1 cellular context compared by ENCODE assay signal in the genomic region with DNA sequence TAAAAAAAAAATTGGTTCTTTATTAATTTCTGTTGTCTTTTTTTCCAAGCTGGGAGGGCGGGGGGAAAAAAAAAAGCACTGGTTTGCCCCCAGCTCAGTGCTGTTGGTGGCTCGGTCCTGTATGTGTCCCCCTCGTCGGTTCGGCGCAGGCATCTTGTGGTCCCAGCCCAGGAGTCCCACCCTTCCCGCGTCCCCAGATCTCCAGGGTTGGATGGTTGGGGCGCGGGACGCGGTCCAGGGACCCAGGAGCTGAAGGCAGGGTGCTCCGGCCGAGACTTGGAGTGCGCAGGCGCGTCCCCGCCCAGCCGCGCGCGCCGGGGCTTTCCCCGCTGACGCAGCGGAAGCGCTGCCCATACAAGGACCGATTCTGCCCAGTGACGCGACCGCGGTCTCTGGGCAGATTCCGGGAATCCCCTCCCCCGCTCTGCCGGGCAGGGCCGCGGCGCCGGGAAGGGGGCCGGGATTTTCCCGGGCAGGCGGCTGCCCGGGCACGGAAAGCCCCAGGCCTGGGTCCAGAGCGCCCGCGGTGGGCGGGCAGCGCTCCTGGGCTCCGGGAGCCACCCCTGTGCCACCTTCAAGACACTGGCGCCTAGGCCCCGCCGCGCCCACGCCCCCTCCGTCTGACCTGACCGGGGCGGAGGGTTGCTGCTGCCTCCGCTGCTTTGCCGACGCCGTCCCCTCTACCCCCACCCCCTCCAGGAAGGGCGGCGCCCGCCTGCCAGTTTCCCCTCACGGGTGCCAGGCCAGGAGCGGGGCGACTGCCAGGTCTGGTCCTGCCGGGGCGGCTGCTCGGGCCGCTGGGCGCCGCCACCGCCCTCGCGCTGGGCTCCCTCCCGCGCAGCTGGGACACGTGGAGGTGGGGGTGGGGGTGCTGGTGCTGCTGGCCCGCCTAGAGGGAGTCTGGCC.
A peak's percentile ranks its signal among the peaks of the same experiment; 100 is the strongest.
TF ChIP-seq lines count a peak whose summit lies in the region.

No MANE protein-coding gene starts in this region.

TF ChIP-seq in HepG2, 621 proteins besides CTCF, POLR2A, EP300 and RAD21 (continued from another document and continues in another):
- TF ChIP-seq ZNF605 (CRISPR knock-in tag; IDR thresholded peaks at IDR 0.05) (no peak; the same call in 1 of the 2 replicates), CENPT (CRISPR knock-in tag; IDR thresholded peaks at IDR 0.05; ENCODE audit: low read depth) (no peak), RBFOX2 (IDR thresholded peaks at IDR 0.05; ENCODE audit: low read depth, low read length) (peak; percentile 90), SRF (IDR thresholded peaks at IDR 0.05; ENCODE audit: low read depth, low read length) (peak; percentile 100), HMG20A (CRISPR knock-in tag; IDR thresholded peaks at IDR 0.05; ENCODE audit: borderline replicate concordance) (no peak), HOXD1 (CRISPR knock-in tag; IDR thresholded peaks at IDR 0.05) (no peak; the same call in 1 of the 2 replicates), PHF8 (CRISPR knock-in tag; IDR thresholded peaks at IDR 0.05) (peak; percentile 60), ZNF790 (CRISPR knock-in tag; IDR thresholded peaks at IDR 0.05; ENCODE audit: borderline replicate concordance) (peak; percentile 91), KDM5A (IDR thresholded peaks at IDR 0.05; ENCODE audit: borderline replicate concordance, low read length) (no peak), ZNF530 (CRISPR knock-in tag; IDR thresholded peaks at IDR 0.05; ENCODE audit: low read depth) (no peak), NRL (CRISPR knock-in tag; IDR thresholded peaks at IDR 0.05; ENCODE audit: borderline replicate concordance) (peak; percentile 70; the same call in 1 of the 2 replicates), GLI4 (CRISPR knock-in tag; IDR thresholded peaks at IDR 0.05; ENCODE audit: borderline replicate concordance) (peak; percentile 31; the same call in 1 of the 2 replicates), ZNF589 (CRISPR knock-in tag; conservative IDR thresholded peaks at IDR 0.05) (0 out of 2 replicates have a peak, but pooled peaks have one; percentile 60), ZNF24 (IDR thresholded peaks at IDR 0.05) (no peak), MXI1 (IDR thresholded peaks at IDR 0.05; ENCODE audit: borderline replicate concordance, low read depth, low read length) (peak; percentile 58; the same call in 1 of the 3 replicates), BHLHE40 (IDR thresholded peaks at IDR 0.05; ENCODE audit: low read length) (peak; percentile 26; the same call in 1 of the 2 replicates), HOXA5 (CRISPR knock-in tag; IDR thresholded peaks at IDR 0.05) (peak; percentile 30; the same call in 1 of the 2 replicates), ZNF484 (CRISPR knock-in tag; IDR thresholded peaks at IDR 0.05; ENCODE audit: borderline replicate concordance, low read depth) (no peak), ATF7 (IDR thresholded peaks at IDR 0.05) (no peak), ATF7 (CRISPR knock-in tag; IDR thresholded peaks at IDR 0.05) (peak; percentile 41; the same call in 1 of the 2 replicates), ZNF317 (CRISPR knock-in tag; IDR thresholded peaks at IDR 0.05) (no peak), ERF (CRISPR knock-in tag; IDR thresholded peaks at IDR 0.05) (peak; percentile 68), PPARG (CRISPR knock-in tag; conservative IDR thresholded peaks at IDR 0.05) (peak; percentile 55; the same call in 1 of the 2 replicates), ZNF274 (CRISPR knock-in tag; IDR thresholded peaks at IDR 0.05) (no peak), ZNF746 (CRISPR knock-in tag; IDR thresholded peaks at IDR 0.05) (no peak), FOXA3 (CRISPR knock-in tag; IDR thresholded peaks at IDR 0.05) (peak; percentile 23; the same call in 1 of the 2 replicates), TBX2 (CRISPR knock-in tag; IDR thresholded peaks at IDR 0.05; ENCODE audit: borderline replicate concordance) (peak; percentile 61; the same call in 1 of the 2 replicates), RFXANK (CRISPR knock-in tag; IDR thresholded peaks at IDR 0.05) (peak; percentile 93), CEBPG (CRISPR knock-in tag; IDR thresholded peaks at IDR 0.05) (no peak), JUND (CRISPR knock-in tag; IDR thresholded peaks at IDR 0.05) (no peak), ZFP36L2 (CRISPR knock-in tag; IDR thresholded peaks at IDR 0.05) (no peak)
- TF ChIP-seq, protein P1, sequence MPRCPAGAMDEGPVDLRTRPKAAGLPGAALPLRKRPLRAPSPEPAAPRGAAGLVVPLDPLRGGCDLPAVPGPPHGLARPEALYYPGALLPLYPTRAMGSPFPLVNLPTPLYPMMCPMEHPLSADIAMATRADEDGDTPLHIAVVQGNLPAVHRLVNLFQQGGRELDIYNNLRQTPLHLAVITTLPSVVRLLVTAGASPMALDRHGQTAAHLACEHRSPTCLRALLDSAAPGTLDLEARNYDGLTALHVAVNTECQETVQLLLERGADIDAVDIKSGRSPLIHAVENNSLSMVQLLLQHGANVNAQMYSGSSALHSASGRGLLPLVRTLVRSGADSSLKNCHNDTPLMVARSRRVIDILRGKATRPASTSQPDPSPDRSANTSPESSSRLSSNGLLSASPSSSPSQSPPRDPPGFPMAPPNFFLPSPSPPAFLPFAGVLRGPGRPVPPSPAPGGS (CRISPR knock-in tag; IDR thresholded peaks at IDR 0.05) = peak; percentile 87
- TF ChIP-seq, protein P2, sequence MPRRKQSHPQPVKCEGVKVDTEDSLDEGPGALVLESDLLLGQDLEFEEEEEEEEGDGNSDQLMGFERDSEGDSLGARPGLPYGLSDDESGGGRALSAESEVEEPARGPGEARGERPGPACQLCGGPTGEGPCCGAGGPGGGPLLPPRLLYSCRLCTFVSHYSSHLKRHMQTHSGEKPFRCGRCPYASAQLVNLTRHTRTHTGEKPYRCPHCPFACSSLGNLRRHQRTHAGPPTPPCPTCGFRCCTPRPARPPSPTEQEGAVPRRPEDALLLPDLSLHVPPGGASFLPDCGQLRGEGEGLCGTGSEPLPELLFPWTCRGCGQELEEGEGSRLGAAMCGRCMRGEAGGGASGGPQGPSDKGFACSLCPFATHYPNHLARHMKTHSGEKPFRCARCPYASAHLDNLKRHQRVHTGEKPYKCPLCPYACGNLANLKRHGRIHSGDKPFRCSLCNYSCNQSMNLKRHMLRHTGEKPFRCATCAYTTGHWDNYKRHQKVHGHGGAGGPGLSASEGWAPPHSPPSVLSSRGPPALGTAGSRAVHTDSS (CRISPR knock-in tag; conservative IDR thresholded peaks at IDR 0.05) = no peak
- TF ChIP-seq, protein P3, sequence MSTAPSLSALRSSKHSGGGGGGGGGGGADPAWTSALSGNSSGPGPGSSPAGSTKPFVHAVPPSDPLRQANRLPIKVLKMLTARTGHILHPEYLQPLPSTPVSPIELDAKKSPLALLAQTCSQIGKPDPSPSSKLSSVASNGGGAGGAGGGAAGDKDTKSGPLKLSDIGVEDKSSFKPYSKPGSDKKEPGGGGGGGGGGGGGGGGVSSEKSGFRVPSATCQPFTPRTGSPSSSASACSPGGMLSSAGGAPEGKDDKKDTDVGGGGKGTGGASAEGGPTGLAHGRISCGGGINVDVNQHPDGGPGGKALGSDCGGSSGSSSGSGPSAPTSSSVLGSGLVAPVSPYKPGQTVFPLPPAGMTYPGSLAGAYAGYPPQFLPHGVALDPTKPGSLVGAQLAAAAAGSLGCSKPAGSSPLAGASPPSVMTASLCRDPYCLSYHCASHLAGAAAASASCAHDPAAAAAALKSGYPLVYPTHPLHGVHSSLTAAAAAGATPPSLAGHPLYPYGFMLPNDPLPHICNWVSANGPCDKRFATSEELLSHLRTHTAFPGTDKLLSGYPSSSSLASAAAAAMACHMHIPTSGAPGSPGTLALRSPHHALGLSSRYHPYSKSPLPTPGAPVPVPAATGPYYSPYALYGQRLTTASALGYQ (CRISPR knock-in tag; IDR thresholded peaks at IDR 0.05) = 0 out of 2 replicates have a peak, but pooled peaks have one; percentile 30
- TF ChIP-seq, protein P4, sequence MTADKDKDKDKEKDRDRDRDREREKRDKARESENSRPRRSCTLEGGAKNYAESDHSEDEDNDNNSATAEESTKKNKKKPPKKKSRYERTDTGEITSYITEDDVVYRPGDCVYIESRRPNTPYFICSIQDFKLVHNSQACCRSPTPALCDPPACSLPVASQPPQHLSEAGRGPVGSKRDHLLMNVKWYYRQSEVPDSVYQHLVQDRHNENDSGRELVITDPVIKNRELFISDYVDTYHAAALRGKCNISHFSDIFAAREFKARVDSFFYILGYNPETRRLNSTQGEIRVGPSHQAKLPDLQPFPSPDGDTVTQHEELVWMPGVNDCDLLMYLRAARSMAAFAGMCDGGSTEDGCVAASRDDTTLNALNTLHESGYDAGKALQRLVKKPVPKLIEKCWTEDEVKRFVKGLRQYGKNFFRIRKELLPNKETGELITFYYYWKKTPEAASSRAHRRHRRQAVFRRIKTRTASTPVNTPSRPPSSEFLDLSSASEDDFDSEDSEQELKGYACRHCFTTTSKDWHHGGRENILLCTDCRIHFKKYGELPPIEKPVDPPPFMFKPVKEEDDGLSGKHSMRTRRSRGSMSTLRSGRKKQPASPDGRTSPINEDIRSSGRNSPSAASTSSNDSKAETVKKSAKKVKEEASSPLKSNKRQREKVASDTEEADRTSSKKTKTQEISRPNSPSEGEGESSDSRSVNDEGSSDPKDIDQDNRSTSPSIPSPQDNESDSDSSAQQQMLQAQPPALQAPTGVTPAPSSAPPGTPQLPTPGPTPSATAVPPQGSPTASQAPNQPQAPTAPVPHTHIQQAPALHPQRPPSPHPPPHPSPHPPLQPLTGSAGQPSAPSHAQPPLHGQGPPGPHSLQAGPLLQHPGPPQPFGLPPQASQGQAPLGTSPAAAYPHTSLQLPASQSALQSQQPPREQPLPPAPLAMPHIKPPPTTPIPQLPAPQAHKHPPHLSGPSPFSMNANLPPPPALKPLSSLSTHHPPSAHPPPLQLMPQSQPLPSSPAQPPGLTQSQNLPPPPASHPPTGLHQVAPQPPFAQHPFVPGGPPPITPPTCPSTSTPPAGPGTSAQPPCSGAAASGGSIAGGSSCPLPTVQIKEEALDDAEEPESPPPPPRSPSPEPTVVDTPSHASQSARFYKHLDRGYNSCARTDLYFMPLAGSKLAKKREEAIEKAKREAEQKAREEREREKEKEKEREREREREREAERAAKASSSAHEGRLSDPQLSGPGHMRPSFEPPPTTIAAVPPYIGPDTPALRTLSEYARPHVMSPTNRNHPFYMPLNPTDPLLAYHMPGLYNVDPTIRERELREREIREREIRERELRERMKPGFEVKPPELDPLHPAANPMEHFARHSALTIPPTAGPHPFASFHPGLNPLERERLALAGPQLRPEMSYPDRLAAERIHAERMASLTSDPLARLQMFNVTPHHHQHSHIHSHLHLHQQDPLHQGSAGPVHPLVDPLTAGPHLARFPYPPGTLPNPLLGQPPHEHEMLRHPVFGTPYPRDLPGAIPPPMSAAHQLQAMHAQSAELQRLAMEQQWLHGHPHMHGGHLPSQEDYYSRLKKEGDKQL (CRISPR knock-in tag; IDR thresholded peaks at IDR 0.05; ENCODE audit: low read depth) = no peak
- TF ChIP-seq, protein P5, sequence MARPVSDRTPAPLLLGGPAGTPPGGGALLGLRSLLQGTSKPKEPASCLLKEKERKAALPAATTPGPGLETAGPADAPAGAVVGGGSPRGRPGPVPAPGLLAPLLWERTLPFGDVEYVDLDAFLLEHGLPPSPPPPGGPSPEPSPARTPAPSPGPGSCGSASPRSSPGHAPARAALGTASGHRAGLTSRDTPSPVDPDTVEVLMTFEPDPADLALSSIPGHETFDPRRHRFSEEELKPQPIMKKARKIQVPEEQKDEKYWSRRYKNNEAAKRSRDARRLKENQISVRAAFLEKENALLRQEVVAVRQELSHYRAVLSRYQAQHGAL (CRISPR knock-in tag; IDR thresholded peaks at IDR 0.05; ENCODE audit: not compliant biosample characterization) = no peak
- TF ChIP-seq, protein P6, sequence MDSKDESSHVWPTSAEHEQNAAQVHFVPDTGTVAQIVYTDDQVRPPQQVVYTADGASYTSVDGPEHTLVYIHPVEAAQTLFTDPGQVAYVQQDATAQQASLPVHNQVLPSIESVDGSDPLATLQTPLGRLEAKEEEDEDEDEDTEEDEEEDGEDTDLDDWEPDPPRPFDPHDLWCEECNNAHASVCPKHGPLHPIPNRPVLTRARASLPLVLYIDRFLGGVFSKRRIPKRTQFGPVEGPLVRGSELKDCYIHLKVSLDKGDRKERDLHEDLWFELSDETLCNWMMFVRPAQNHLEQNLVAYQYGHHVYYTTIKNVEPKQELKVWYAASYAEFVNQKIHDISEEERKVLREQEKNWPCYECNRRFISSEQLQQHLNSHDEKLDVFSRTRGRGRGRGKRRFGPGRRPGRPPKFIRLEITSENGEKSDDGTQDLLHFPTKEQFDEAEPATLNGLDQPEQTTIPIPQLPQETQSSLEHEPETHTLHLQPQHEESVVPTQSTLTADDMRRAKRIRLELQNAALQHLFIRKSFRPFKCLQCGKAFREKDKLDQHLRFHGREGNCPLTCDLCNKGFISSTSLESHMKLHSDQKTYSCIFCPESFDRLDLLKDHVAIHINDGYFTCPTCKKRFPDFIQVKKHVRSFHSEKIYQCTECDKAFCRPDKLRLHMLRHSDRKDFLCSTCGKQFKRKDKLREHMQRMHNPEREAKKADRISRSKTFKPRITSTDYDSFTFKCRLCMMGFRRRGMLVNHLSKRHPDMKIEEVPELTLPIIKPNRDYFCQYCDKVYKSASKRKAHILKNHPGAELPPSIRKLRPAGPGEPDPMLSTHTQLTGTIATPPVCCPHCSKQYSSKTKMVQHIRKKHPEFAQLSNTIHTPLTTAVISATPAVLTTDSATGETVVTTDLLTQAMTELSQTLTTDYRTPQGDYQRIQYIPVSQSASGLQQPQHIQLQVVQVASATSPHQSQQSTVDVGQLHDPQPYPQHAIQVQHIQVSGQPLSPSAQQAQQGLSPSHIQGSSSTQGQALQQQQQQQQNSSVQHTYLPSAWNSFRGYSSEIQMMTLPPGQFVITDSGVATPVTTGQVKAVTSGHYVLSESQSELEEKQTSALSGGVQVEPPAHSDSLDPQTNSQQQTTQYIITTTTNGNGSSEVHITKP (CRISPR knock-in tag; IDR thresholded peaks at IDR 0.05; ENCODE audit: low read depth) = peak; percentile 41; the same call in 1 of the 2 replicates
- TF ChIP-seq, protein P7, sequence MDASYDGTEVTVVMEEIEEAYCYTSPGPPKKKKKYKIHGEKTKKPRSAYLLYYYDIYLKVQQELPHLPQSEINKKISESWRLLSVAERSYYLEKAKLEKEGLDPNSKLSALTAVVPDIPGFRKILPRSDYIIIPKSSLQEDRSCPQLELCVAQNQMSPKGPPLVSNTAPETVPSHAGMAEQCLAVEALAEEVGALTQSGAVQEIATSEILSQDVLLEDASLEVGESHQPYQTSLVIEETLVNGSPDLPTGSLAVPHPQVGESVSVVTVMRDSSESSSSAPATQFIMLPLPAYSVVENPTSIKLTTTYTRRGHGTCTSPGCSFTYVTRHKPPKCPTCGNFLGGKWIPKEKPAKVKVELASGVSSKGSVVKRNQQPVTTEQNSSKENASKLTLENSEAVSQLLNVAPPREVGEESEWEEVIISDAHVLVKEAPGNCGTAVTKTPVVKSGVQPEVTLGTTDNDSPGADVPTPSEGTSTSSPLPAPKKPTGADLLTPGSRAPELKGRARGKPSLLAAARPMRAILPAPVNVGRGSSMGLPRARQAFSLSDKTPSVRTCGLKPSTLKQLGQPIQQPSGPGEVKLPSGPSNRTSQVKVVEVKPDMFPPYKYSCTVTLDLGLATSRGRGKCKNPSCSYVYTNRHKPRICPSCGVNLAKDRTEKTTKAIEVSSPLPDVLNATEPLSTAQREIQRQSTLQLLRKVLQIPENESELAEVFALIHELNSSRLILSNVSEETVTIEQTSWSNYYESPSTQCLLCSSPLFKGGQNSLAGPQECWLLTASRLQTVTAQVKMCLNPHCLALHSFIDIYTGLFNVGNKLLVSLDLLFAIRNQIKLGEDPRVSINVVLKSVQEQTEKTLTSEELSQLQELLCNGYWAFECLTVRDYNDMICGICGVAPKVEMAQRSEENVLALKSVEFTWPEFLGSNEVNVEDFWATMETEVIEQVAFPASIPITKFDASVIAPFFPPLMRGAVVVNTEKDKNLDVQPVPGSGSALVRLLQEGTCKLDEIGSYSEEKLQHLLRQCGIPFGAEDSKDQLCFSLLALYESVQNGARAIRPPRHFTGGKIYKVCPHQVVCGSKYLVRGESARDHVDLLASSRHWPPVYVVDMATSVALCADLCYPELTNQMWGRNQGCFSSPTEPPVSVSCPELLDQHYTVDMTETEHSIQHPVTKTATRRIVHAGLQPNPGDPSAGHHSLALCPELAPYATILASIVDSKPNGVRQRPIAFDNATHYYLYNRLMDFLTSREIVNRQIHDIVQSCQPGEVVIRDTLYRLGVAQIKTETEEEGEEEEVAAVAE (CRISPR knock-in tag; IDR thresholded peaks at IDR 0.05; ENCODE audit: borderline replicate concordance) = no peak; the same call in 1 of the 2 replicates
